Comparison of ENCODE assay signal across 8 cellular contexts in genomic region chr19:13795595-13796300, GRCh38. TPM values are rescaled to one million over a fixed set of nuclear protein-coding genes. Genes with fewer than 3 reads are reported as not detected.
DNase-seq lines count a peak whose midpoint lies in the region; ATAC-seq and TF ChIP-seq lines count a peak whose summit lies in the region.

No MANE protein-coding gene starts in this region.

- peak overlapping the region; percentile 51 for H3K27ac ChIP-seq in CD8-positive, alpha-beta T cell (ENCODE audit: low read depth, low read length)
- H3K27ac ChIP-seq in ascending aorta, result peak overlapping the region; percentile 92 to 93

- intact Hi-C loops in CD8-positive, alpha-beta T cell (cut with DNase I, micrococcal nuclease), result loop anchor here (1.0 to 5.0 kb wide), 6 partner anchors 8 to 212 kb away; partner anchors contain the start of genes C19orf53 (in 2 of the 2) and RFX1 (in 1 of the 2)
- intact Hi-C loops in ascending aorta (cut with DNase I), result loop anchor here (1.0 to 5.0 kb wide), 7 partner anchors 15 to 643 kb away; partner anchors contain the start of genes IER2, RFX1 and STX10

- H3K36me3 ChIP-seq in CD8-positive, alpha-beta T cell (ENCODE audit: insufficient read depth, low read length), result no peaks in the 10 kb centered on the region
- H3K36me3 ChIP-seq in ascending aorta, result no peaks in the 10 kb centered on the region

- H3K9me3 Mint-ChIP-seq in CD8-positive, alpha-beta T cell, result no peaks in the 10 kb centered on the region
- no peaks in the 10 kb centered on the region for H3K9me3 Mint-ChIP-seq in stimulated activated naive CD8-positive, alpha-beta T cell treated with anti-CD3 and anti-CD28 coated beads, Interleukin-15, amount 100 ng/mL, for 72 hours

- POLR2A ChIA-PET in CD8-positive, alpha-beta T cell (lab: Charles Lee), result interaction anchor here (0.9 to 2.3 kb wide), 8 partner anchors 30 to 237 kb away, joined by 3 to 11 read pairs (median 4); a partner anchor contains a TSS

- DNase-seq in CD8-positive, alpha-beta T cell, result no peak
- peak in 1 of 2 donors; percentile 67 for DNase-seq in ascending aorta (ENCODE audit: low spot score in 2 of 2)
- DNase-seq in islet precursor cell, result peak; percentile 28
- DNase-seq in stimulated activated naive CD8-positive, alpha-beta T cell treated with anti-CD3 and anti-CD28 coated beads, Interleukin-15, amount 100 ng/mL, for 72 hours, result peak in 1 of 2 donors; percentile 27
- DNase-seq in NCI-H1694 (lab: John Stamatoyannopoulos, UW), result no peak
- DNase-seq in KG1 (lab: John Stamatoyannopoulos, UW), result no peak

- peaks cover 22% of the 10 kb centered on the region for H3K4me1 ChIP-seq in CD8-positive, alpha-beta T cell (ENCODE audit: insufficient read depth, low read length)
- H3K4me1 ChIP-seq in ascending aorta, result peaks cover 7 to 30% of the 10 kb centered on the region in 2 donors

- TF ChIP-seq CTCF in CD8-positive, alpha-beta T cell (IDR thresholded peaks at IDR 0.05), result no peak
- no peak for TF ChIP-seq CTCF in ascending aorta (IDR thresholded peaks at IDR 0.05)

- CTCF ChIA-PET in CD8-positive, alpha-beta T cell (lab: Charles Lee), result interaction anchor here (0.7 to 4.4 kb wide), 3 partner anchors 11 to 611 kb away, joined by 3 to 21 read pairs (median 3); no protein-coding TSS in a partner anchor

- H3K4me1 Mint-ChIP-seq in CD8-positive, alpha-beta T cell (ENCODE audit: low read depth), result peaks cover 32% of the 10 kb centered on the region
- peaks cover 30% of the 10 kb centered on the region for H3K4me1 Mint-ChIP-seq in stimulated activated naive CD8-positive, alpha-beta T cell treated with anti-CD3 and anti-CD28 coated beads, Interleukin-15, amount 100 ng/mL, for 72 hours

- peak; percentile 5 for ATAC-seq in CD8-positive, alpha-beta T cell
- ATAC-seq in GM19452 (IDR thresholded peaks at IDR 0.05; ENCODE audit: unreplicated experiment) (peak; percentile 34), HG03469 (IDR thresholded peaks at IDR 0.05; ENCODE audit: unreplicated experiment) (peak; percentile 17)
- peak; percentile 53 for ATAC-seq in stimulated activated naive CD8-positive, alpha-beta T cell treated with anti-CD3 and anti-CD28 coated beads, Interleukin-15, amount 100 ng/mL, for 72 hours

- H3K36me3 Mint-ChIP-seq in CD8-positive, alpha-beta T cell, result no peaks in the 10 kb centered on the region

- peak overlapping the region; percentile 74 for H3K27ac Mint-ChIP-seq in CD8-positive, alpha-beta T cell
- peak overlapping the region; percentile 30 to 78 for H3K27ac Mint-ChIP-seq in stimulated activated naive CD8-positive, alpha-beta T cell treated with anti-CD3 and anti-CD28 coated beads, Interleukin-15, amount 100 ng/mL, for 72 hours

- H3K9me3 ChIP-seq in CD8-positive, alpha-beta T cell (ENCODE audit: low read length), result no peaks in the 10 kb centered on the region
- H3K9me3 ChIP-seq in ascending aorta, result no peaks in the 10 kb centered on the region

- H3K27me3 ChIP-seq in CD8-positive, alpha-beta T cell (ENCODE audit: insufficient read depth, low read length), result no peaks in the 10 kb centered on the region
- H3K27me3 ChIP-seq in ascending aorta, result no peaks in the 10 kb centered on the region

- peak overlapping the region; percentile 73 for H3K4me3 ChIP-seq in CD8-positive, alpha-beta T cell (ENCODE audit: low read depth, low read length)
- peak overlapping the region; percentile 86 to 88 for H3K4me3 ChIP-seq in ascending aorta

- H3K4me3 Mint-ChIP-seq in CD8-positive, alpha-beta T cell, result peak overlapping the region; percentile 84
- H3K4me3 Mint-ChIP-seq in stimulated activated naive CD8-positive, alpha-beta T cell treated with anti-CD3 and anti-CD28 coated beads, Interleukin-15, amount 100 ng/mL, for 72 hours, result peak overlapping the region; percentile 88 to 100

- no peaks in the 10 kb centered on the region for H3K27me3 Mint-ChIP-seq in CD8-positive, alpha-beta T cell (ENCODE audit: low read depth)
- no peaks in the 10 kb centered on the region for H3K27me3 Mint-ChIP-seq in stimulated activated naive CD8-positive, alpha-beta T cell treated with anti-CD3 and anti-CD28 coated beads, Interleukin-15, amount 100 ng/mL, for 72 hours

RNA-seq across cellular contexts. Expression of gene ZSWIM4, which starts 0.5 kb away (rescaled TPM):
- total RNA-seq in CD8-positive, alpha-beta T cell, result 1 to 10 TPM; 4.1 to 5.0 TPM
- 23.2 TPM for total RNA-seq in ascending aorta

RNA-seq across cellular contexts. Expression of gene C19orf53, which starts 21.5 kb away (rescaled TPM):
- 100 to 1,000 TPM; 116 TPM for total RNA-seq in CD8-positive, alpha-beta T cell
- total RNA-seq in ascending aorta, result 163 TPM

RNA-seq across cellular contexts. Expression of gene MRI1, which starts 31.4 kb away (rescaled TPM):
- total RNA-seq in CD8-positive, alpha-beta T cell, result 10 to 100 TPM; 14.3 to 14.8 TPM
- total RNA-seq in ascending aorta, result 89.9 TPM
